In the genomic region with DNA sequence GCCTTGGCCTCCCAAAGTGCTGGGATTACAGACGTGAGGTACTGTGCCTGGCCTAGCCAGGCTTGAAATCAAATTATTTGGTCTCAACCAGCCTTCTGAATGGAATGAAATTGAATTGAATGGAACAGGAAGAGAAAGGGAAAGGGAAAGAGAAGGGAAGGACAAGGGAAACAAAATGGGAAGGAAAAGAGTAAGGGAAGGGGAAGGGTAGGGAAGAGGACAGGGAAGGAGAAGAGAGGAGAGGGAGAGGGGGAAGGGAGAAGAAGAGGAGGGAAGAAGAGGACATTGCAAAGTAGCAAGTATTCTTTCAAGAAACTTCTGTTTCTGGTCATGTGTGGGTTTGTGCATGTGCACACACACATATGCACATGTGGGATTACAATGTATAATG, we compare ENCODE assay signal across 1 cellular context.
TF ChIP-seq lines count a peak whose summit lies in the region.

No MANE protein-coding gene starts in this region.

TF ChIP-seq in GM12878, 131 proteins besides CTCF, POLR2A, EP300 and RAD21:
- TF ChIP-seq BCLAF1 (IDR thresholded peaks at IDR 0.05) (no peak), IKZF2 (IDR thresholded peaks at IDR 0.05) (peak in 1 of 2 experiments; percentile 27; a peak in 1 of 4 replicates), MEF2A (IDR thresholded peaks at IDR 0.05; ENCODE audit: insufficient read depth, low read depth, low read length) (no peak), HDGF (IDR thresholded peaks at IDR 0.05) (0 out of 2 replicates have a peak, but pooled peaks have one; percentile 72)
- TF ChIP-seq, protein P1, sequence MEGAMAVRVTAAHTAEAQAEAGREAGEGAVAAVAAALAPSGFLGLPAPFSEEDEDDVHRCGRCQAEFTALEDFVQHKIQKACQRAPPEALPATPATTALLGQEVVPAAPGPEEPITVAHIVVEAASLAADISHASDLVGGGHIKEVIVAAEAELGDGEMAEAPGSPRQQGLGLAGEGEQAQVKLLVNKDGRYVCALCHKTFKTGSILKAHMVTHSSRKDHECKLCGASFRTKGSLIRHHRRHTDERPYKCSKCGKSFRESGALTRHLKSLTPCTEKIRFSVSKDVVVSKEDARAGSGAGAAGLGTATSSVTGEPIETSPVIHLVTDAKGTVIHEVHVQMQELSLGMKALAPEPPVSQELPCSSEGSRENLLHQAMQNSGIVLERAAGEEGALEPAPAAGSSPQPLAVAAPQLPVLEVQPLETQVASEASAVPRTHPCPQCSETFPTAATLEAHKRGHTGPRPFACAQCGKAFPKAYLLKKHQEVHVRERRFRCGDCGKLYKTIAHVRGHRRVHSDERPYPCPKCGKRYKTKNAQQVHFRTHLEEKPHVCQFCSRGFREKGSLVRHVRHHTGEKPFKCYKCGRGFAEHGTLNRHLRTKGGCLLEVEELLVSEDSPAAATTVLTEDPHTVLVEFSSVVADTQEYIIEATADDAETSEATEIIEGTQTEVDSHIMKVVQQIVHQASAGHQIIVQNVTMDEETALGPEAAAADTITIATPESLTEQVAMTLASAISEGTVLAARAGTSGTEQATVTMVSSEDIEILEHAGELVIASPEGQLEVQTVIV (IDR thresholded peaks at IDR 0.05; ENCODE audit: borderline replicate concordance, partially characterized antibody), result peak; percentile 22
